Comparison of ENCODE assay signal across 22 cellular contexts in genomic region chr5:148540636-148541035, GRCh38.
"Had no signal": no experiment of that assay in that cellular context is flagged by ENCODE, and none has a peak within 500 bp of the region (broad histone marks: within the 10 kb centered on the region; RNA-seq: fewer than 3 reads in every experiment).

No MANE protein-coding gene starts in this region.

- DNase-seq: activated CD4-positive, alpha-beta T cell treated with anti-CD3 and anti-CD28 coated beads, Interleukin-2, amount 50 U/mL, for 1 hour; activated CD8-positive, alpha-beta memory T cell treated with anti-CD3 and anti-CD28 coated beads, Interleukin-2, amount 50 U/mL, for 4 hours; activated naive CD4-positive, alpha-beta T cell treated with anti-CD3 and anti-CD28 coated beads for 36 hours; activated T-cell treated with anti-CD3 and anti-CD28 coated beads, Interleukin-2, amount 50 U/mL, for 4 hours; cerebellar nuclear complex; cortex of kidney; erythroblast; hypothalamus; kidney; natural killer cell; sigmoid colon; stimulated activated CD4-positive, alpha-beta T cell treated with anti-CD3 and anti-CD28 coated beads, Interleukin-4, amount 100 ng/mL, for 4 hours; testis; upper lobe of left lung had no signal

- H3K27ac ChIP-seq: parathyroid adenoma, sigmoid colon, testis, upper lobe of left lung had no signal

- H3K36me3 ChIP-seq: sigmoid colon, upper lobe of left lung had no signal

- H3K27me3 ChIP-seq: sigmoid colon, testis, upper lobe of left lung had no signal

- H3K9me3 Mint-ChIP-seq: activated T-cell treated with anti-CD3 and anti-CD28 coated beads, Interleukin-2, amount 50 U/mL, for 4 hours had no signal

- H3K9ac ChIP-seq: parathyroid adenoma had no signal

- H3K79me2 ChIP-seq: parathyroid adenoma had no signal

- H3K4me1 ChIP-seq: parathyroid adenoma, sigmoid colon, upper lobe of left lung had no signal

- H3K9me3 ChIP-seq: sigmoid colon, testis, upper lobe of left lung had no signal

- H3K4me3 ChIP-seq: sigmoid colon, testis, upper lobe of left lung had no signal

- H3K27ac Mint-ChIP-seq: activated naive CD4-positive, alpha-beta T cell treated with anti-CD3 and anti-CD28 coated beads for 36 hours; brain; memory B cell; natural killer cell; stimulated activated memory B cell treated with anti-CD40 and anti-IgM and Interleukin-4, amounts not matched to agents 10 μg/mL and 1 μg/mL and 100 μg/mL, for 72 hours; T-helper 1 cell treated with Interleukin-12 subunit alpha and Interleukin-12 subunit beta and Interleukin-4 antibody, amounts not matched to agents 30 μg/mL and 1 μg/mL, for 36 hours had no signal

- H3K36me3 Mint-ChIP-seq: brain; memory B cell; natural killer cell; stimulated activated memory B cell treated with anti-CD40 and anti-IgM and Interleukin-4, amounts not matched to agents 10 μg/mL and 1 μg/mL and 100 μg/mL, for 72 hours had no signal

- ATAC-seq: activated T-cell treated with anti-CD3 and anti-CD28 coated beads, Interleukin-2, amount 50 U/mL, for 4 hours; left lobe of liver; natural killer cell; stimulated activated memory B cell treated with anti-CD40 and anti-IgM and Interleukin-4, amounts not matched to agents 10 μg/mL and 1 μg/mL and 100 μg/mL, for 72 hours had no signal

- FAIRE-seq: endometrium, frontal cortex, kidney had no signal

- H2AFZ ChIP-seq: parathyroid adenoma had no signal

- H3K4me1 Mint-ChIP-seq: brain; memory B cell; natural killer cell; stimulated activated memory B cell treated with anti-CD40 and anti-IgM and Interleukin-4, amounts not matched to agents 10 μg/mL and 1 μg/mL and 100 μg/mL, for 72 hours had no signal

- H3K4me3 Mint-ChIP-seq: activated naive CD4-positive, alpha-beta T cell treated with anti-CD3 and anti-CD28 coated beads for 36 hours; activated T-cell treated with anti-CD3 and anti-CD28 coated beads, Interleukin-2, amount 50 U/mL, for 4 hours; brain; memory B cell; natural killer cell; stimulated activated memory B cell treated with anti-CD40 and anti-IgM and Interleukin-4, amounts not matched to agents 10 μg/mL and 1 μg/mL and 100 μg/mL, for 72 hours; T-helper 1 cell treated with Interleukin-12 subunit alpha and Interleukin-12 subunit beta and Interleukin-4 antibody, amounts not matched to agents 30 μg/mL and 1 μg/mL, for 36 hours had no signal
